ENCODE assay signal across 21 cellular contexts in genomic region chr13:113345486-113345885, GRCh38. TPM values are rescaled to one million over a fixed set of nuclear protein-coding genes. Genes with fewer than 3 reads are reported as not detected.
"Had no signal": no experiment of that assay in that cellular context is flagged by ENCODE, and none has a peak within 500 bp of the region (broad histone marks: within the 10 kb centered on the region; RNA-seq: fewer than 3 reads in every experiment).

No MANE protein-coding gene starts in this region.

- H3K4me3 ChIP-seq: colonic mucosa, heart left ventricle, mucosa of descending colon, ovary, stomach, thoracic aorta, transverse colon had no signal

- H3K27ac Mint-ChIP-seq: naive thymus-derived CD8-positive, alpha-beta T cell had no signal

- H3K4me1 Mint-ChIP-seq: naive thymus-derived CD8-positive, alpha-beta T cell; neural crest cell had no signal

- H3K27me3 ChIP-seq: colonic mucosa, heart left ventricle, ovary, stomach, transverse colon had no signal

- H3K36me3 ChIP-seq: colonic mucosa, ovary had no signal

- H3K27ac ChIP-seq: colonic mucosa, heart left ventricle, ovary, stomach, thoracic aorta, transverse colon had no signal

- ATAC-seq: heart left ventricle; left lobe of liver; mucosa of descending colon; naive thymus-derived CD8-positive, alpha-beta T cell; right cardiac atrium had no signal

- DNase-seq: colonic mucosa; dermis blood vessel endothelial cell; foreskin melanocyte; hippocampal formation; mucosa of descending colon; naive thymus-derived CD8-positive, alpha-beta T cell; nucleus accumbens; right cardiac atrium; stimulated activated CD4-positive, alpha-beta T cell treated with anti-CD3 and anti-CD28 coated beads, Interleukin-15, amount 100 ng/mL, for 24 hours; stimulated activated CD4-positive, alpha-beta T cell treated with anti-CD3 and anti-CD28 coated beads, Interleukin-1b, Interleukin-23, amount 100 ng/mL, for 48 hours; stimulated activated CD4-positive, alpha-beta T cell treated with anti-CD3 and anti-CD28 coated beads, Interleukin-4, amount 100 ng/mL, for 4 hours; stimulated activated naive CD4-positive, alpha-beta T cell; stomach; substantia nigra; transverse colon had no signal

- H3K9me3 ChIP-seq: colonic mucosa, heart left ventricle, mucosa of descending colon, ovary, thoracic aorta, transverse colon had no signal

- H3K4me1 ChIP-seq: colonic mucosa, heart left ventricle, stomach, transverse colon had no signal

- H3K4me3 Mint-ChIP-seq: naive thymus-derived CD8-positive, alpha-beta T cell; neural crest cell had no signal

RNA-seq across cellular contexts. Expression of gene GRTP1, which starts 18.4 kb away (rescaled TPM):
- total RNA-seq: glomerular endothelial cell; naive thymus-derived CD8-positive, alpha-beta T cell had no signal
- polyA plus RNA-seq: naive thymus-derived CD8-positive, alpha-beta T cell had no signal
